ENCODE assay signal across 14 cellular contexts in the genomic region with DNA sequence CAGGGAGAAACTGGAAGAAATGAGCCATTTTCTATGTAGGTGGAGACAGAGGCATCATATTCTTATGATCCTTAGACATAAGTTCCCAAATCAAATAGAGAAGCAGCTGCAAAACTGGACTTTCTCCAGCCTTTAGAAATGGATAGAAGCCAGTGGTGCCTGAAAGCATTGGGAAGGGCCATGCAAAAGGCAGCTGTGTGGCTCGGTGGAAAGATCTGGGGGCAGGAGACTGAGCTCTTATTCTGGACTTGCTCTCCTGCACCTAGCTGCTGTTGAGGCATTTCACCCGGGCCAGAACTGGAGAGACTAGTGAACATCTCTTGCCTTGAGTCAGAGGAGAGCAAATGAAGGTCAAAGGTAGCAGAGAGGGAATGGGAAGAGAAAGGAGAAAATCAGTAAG.
"Had no signal": no experiment of that assay in that cellular context is flagged by ENCODE, and none has a peak within 500 bp of the region (broad histone marks: within the 10 kb centered on the region; RNA-seq: fewer than 3 reads in every experiment).

No MANE protein-coding gene starts in this region.

- H3K9me3 ChIP-seq: gastrocnemius medialis, neutrophil, testis, upper lobe of right lung had no signal

- H3K36me3 ChIP-seq: gastrocnemius medialis, neutrophil, spleen had no signal

- H3K4me3 ChIP-seq: gastrocnemius medialis, spleen, stomach, testis, upper lobe of right lung had no signal

- ATAC-seq: gastrocnemius medialis, left colon, upper lobe of right lung had no signal

- DNase-seq: activated B cell treated with CpG ODN at 0.5 μM for 24 hours; activated CD4-positive, alpha-beta T cell treated with anti-CD3 and anti-CD28 coated beads for 48 hours; activated CD8-positive, alpha-beta memory T cell treated with anti-CD3 and anti-CD28 coated beads, Interleukin-2, amount 50 U/mL, for 48 hours; activated naive CD8-positive, alpha-beta T cell treated with anti-CD3 and anti-CD28 coated beads, Interleukin-2, amount 10 ng/mL, durations not matched to agents 7 days and 5 days; cerebellar nuclear complex; effector memory CD4-positive, alpha-beta T cell; gastrocnemius medialis; left colon; naive B cell; spleen; stomach; testis; upper lobe of right lung had no signal

- H3K27me3 ChIP-seq: gastrocnemius medialis, neutrophil, spleen, stomach, testis, upper lobe of right lung had no signal

- H3K27ac ChIP-seq: gastrocnemius medialis, neutrophil, spleen, testis, upper lobe of right lung had no signal

- H3K4me1 ChIP-seq: gastrocnemius medialis, spleen, testis, upper lobe of right lung had no signal
